In the genomic region with DNA sequence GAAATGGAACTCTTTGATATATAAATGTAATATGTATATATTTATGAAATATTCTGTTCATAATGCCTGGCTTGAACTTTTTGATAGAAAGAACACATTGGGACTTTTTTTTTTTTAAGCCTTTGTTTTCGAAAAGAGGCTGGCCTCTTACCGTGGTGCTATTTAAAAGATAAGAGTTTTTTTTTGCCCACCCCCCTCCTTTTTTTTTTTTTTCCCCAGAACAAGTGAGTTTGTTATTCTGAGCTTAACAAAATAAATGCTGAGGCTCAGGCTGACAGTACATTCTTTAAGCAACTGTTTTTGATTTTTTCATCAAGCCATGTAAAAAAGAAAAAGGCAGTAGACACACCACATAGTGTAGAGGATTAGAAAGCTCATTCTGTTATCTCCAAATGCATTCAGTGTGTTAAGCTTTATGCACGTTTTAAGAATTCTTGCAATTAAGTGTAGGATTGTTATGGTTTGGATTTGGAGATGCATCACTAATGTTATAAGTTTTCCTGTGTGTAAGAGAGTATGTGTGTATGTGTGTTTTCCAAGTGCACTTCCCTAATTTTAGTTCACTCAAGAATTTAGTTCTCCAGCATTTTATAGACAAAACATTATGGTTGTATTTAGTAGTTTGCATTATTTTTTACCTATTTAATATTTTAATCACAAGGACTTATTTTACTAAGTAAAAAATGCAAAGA, we compare ENCODE assay signal across 17 cellular contexts. TPM values are rescaled to one million over a fixed set of nuclear protein-coding genes. Genes with fewer than 3 reads are reported as not detected.
DNase-seq lines count a peak whose midpoint lies in the region; FAIRE-seq and TF ChIP-seq lines count a peak whose summit lies in the region.
"Had no signal": no experiment of that assay in that cellular context is flagged by ENCODE, and none has a peak within 500 bp of the region (broad histone marks: within the 10 kb centered on the region; RNA-seq: fewer than 3 reads in every experiment).

No MANE protein-coding gene starts in this region.

- no peak overlapping the region for H2BK5ac ChIP-seq in mesenchymal stem cell (ENCODE audit: low read depth, low read length, poor library complexity, severe bottlenecking)

- no peak overlapping the region for H2BK120ac ChIP-seq in mesenchymal stem cell (ENCODE audit: low read depth, low read length)

- H3K9me2 ChIP-seq in Loucy (replicated peaks; ENCODE audit: low read depth, low read length): no peaks in the 10 kb centered on the region

- DNase-seq in H54 (ENCODE audit: insufficient read length, low spot score) (no peak), mesenchymal stem cell (no peak), HEK293T (ENCODE audit: extremely low spot score) (no peak), HCEC 1CT (no peak)
- no peak for DNase-seq in activated T-cell treated with anti-CD3 and anti-CD28 coated beads, Interleukin-2, amount 50 U/mL, for 1 hour
- DNase-seq: BE2C; CD4-positive, alpha-beta memory T cell; DMS153; DMS79 treated with DMSO at 0.1 percent for 48 hours; GDM1 had no signal

- H3K14ac ChIP-seq in mesenchymal stem cell (ENCODE audit: low read length in 2 of 2): no peak overlapping the region

- H3K9me3 ChIP-seq in Loucy (ENCODE audit: insufficient read depth, low read depth, low read length) (no peaks in the 10 kb centered on the region), mesenchymal stem cell (ENCODE audit: control insufficient read depth, low read length) (no peaks in the 10 kb centered on the region)
- H3K9me3 ChIP-seq: A549, BE2C had no signal

- POLR2A ChIA-PET in HEK293T (lab: Yijun Ruan, JAX): no interaction called here

- H2AFZ ChIP-seq in Loucy (ENCODE audit: low read length): no peak overlapping the region
- no peak overlapping the region for H2AFZ ChIP-seq in mesenchymal stem cell (ENCODE audit: low read depth, low read length)

- no peak overlapping the region for H2AK5ac ChIP-seq in mesenchymal stem cell (ENCODE audit: low read length, severe bottlenecking)

- no peaks in the 10 kb centered on the region for H3K27me3 ChIP-seq in Loucy (ENCODE audit: insufficient read depth, low read length, poor library complexity, severe bottlenecking)
- H3K27me3 ChIP-seq in mesenchymal stem cell (ENCODE audit: control insufficient read depth in 1 of 2, insufficient read depth in 1 of 2, low read length in 2 of 2): no peaks in the 10 kb centered on the region
- H3K27me3 ChIP-seq: BE2C had no signal

- H2BK12ac ChIP-seq in mesenchymal stem cell (ENCODE audit: low read length in 2 of 2): no peak overlapping the region

- no peak overlapping the region for H3K23ac ChIP-seq in mesenchymal stem cell (ENCODE audit: low read length in 2 of 2)

- H3K36me3 ChIP-seq in Loucy (ENCODE audit: insufficient read depth, low read length): peaks cover 8% of the 10 kb centered on the region; the same call in 1 of the 2 replicates
- peaks cover 0 to 22% of the 10 kb centered on the region in 2 experiments for H3K36me3 ChIP-seq in mesenchymal stem cell (ENCODE audit: control insufficient read depth in 1 of 2, insufficient read depth in 2 of 2, low read depth in 1 of 2, low read length in 2 of 2)
- H3K36me3 ChIP-seq: BE2C had no signal

- peak overlapping the region; percentile 3 for H3K4me2 ChIP-seq in Loucy (ENCODE audit: low read depth, low read length, poor library complexity, severe bottlenecking)
- H3K4me2 ChIP-seq in mesenchymal stem cell (ENCODE audit: low read length, poor library complexity, severe bottlenecking): no peak overlapping the region

- FAIRE-seq in H54 (lab: Jason Lieb, UNC): peak; percentile 45
- FAIRE-seq: A549, D721Med, GM12892, GM19239, H1 had no signal

- H3K79me2 ChIP-seq in Loucy (ENCODE audit: insufficient read depth, low read length): peaks cover 61% of the 10 kb centered on the region

- H3K4me1 ChIP-seq in Loucy (ENCODE audit: insufficient read depth, low read length, poor library complexity, severe bottlenecking) (peaks cover 31% of the 10 kb centered on the region), mesenchymal stem cell (ENCODE audit: control insufficient read depth, insufficient read depth, low read depth, low read length) (peaks cover 2% of the 10 kb centered on the region)

- no peak overlapping the region for H3K27ac ChIP-seq in mesenchymal stem cell (ENCODE audit: low read length, poor library complexity, severe bottlenecking)
- H3K27ac ChIP-seq: C4-2B had no signal

- WGBS in mesenchymal stem cell: 56% methylated on average over 2 of the region's 3 CpGs

- H3K9ac ChIP-seq in Loucy (ENCODE audit: low read depth, low read length, poor library complexity, severe bottlenecking) (no peak overlapping the region), mesenchymal stem cell (ENCODE audit: low read length) (peak overlapping the region; percentile 27)

- H3K79me1 ChIP-seq in mesenchymal stem cell (replicated peaks; ENCODE audit: low read length, poor library complexity, severe bottlenecking): peaks cover 7% of the 10 kb centered on the region

- H4K20me1 ChIP-seq in Loucy (ENCODE audit: insufficient read depth, low read length, poor library complexity, severe bottlenecking): peaks cover 3% of the 10 kb centered on the region

- H3K4me3 ChIP-seq in Loucy (ENCODE audit: low read length, poor library complexity, severe bottlenecking): no peak overlapping the region
- no peak overlapping the region for H3K4me3 ChIP-seq in mesenchymal stem cell (ENCODE audit: insufficient read depth in 1 of 2, low read depth in 1 of 2, low read length in 2 of 2)
- H3K4me3 ChIP-seq: A549 had no signal

- H3F3A ChIP-seq in Loucy (ENCODE audit: low read depth): no peaks in the 10 kb centered on the region

- CTCF ChIA-PET in HEK293T (lab: Yijun Ruan, JAX): no interaction called here

- TF ChIP-seq CTCF in Loucy (conservative IDR thresholded peaks at IDR 0.05; ENCODE audit: low read length): no peak

- no peak overlapping the region for H4K91ac ChIP-seq in mesenchymal stem cell (ENCODE audit: low read length)

- no peak overlapping the region for H2BK15ac ChIP-seq in mesenchymal stem cell (ENCODE audit: low read depth, poor library complexity, severe bottlenecking)

- H3K4ac ChIP-seq in mesenchymal stem cell (ENCODE audit: low read depth in 1 of 2, low read length in 2 of 2): no peak overlapping the region

- no peak overlapping the region for H4K8ac ChIP-seq in mesenchymal stem cell (ENCODE audit: low read length)

- H3K18ac ChIP-seq in mesenchymal stem cell (ENCODE audit: low read depth in 1 of 2, low read length in 2 of 2): no peak overlapping the region

- TF ChIP-seq POLR2A in H54 (IDR thresholded peaks at IDR 0.05; ENCODE audit: low read depth, low read length): no peak

TF ChIP-seq in HEK293T, 16 proteins besides CTCF, POLR2A, EP300 and RAD21:
- TF ChIP-seq LEF1 (IDR thresholded peaks at IDR 0.05; ENCODE audit: borderline replicate concordance) (no peak), CTBP1 (IDR thresholded peaks at IDR 0.05; ENCODE audit: borderline replicate concordance) (no peak), ARNT (IDR thresholded peaks at IDR 0.05) (no peak), SUZ12 (IDR thresholded peaks at IDR 0.05) (no peak), ELF4 (IDR thresholded peaks at IDR 0.05) (no peak), SP1 (IDR thresholded peaks at IDR 0.05) (no peak), HDGF (IDR thresholded peaks at IDR 0.05; ENCODE audit: borderline replicate concordance) (no peak), NFRKB (IDR thresholded peaks at IDR 0.05) (no peak)
TF ChIP-seq in HEK293T: peak in this region for 0.

RNA-seq across cellular contexts. Expression of gene PDHX, which starts 12.0 kb away (rescaled TPM):
- polyA plus RNA-seq in mesenchymal stem cell (2013, experiment 1 of 2): 38.5 TPM
- polyA plus RNA-seq in mesenchymal stem cell (2013, experiment 2 of 2): 39.2 TPM

RNA-seq across cellular contexts. Expression of gene APIP, which starts 12.2 kb away (rescaled TPM):
- 18.4 TPM for polyA plus RNA-seq in mesenchymal stem cell (2013, experiment 1 of 2)
- polyA plus RNA-seq in mesenchymal stem cell (2013, experiment 2 of 2): 19.8 TPM
